Comparison of ENCODE assay signal across 12 cellular contexts in the genomic region with DNA sequence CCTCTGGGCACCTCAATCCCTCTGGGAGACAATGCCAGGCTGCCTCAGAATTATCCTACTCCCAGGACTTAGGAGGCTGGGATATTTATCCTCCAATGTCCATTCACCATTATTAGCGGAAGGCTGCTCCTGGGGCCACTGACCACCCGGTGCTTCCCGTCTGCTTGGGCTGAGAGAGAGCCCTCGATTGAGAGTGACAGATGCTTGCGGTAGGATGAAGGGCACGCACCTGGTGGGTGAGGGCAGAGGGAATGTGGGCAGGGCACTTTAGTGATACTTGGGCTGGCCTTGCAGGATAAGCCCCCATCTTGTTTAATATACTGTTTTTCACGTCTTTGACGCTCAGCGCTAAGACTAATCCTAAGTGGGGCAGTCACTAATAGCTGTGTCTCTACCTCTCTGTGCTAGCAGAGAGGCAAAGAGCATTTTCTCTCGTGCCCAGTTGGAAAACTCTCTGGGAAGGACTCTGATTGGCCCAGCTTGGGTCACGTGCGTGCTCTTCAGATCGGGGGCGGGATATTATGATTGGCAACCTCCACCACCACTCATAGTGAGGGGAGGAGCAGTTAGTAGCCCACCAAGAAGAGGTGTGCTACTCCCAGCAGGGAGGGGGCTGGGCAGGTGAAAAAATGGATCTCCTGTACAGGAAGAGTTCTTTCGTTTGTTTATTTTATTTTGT. TPM values are rescaled to one million over a fixed set of nuclear protein-coding genes. Genes with fewer than 3 reads are reported as not detected.
DNase-seq lines count a peak whose midpoint lies in the region; ATAC-seq and TF ChIP-seq lines count a peak whose summit lies in the region.
"Had no signal": no experiment of that assay in that cellular context is flagged by ENCODE, and none has a peak within 500 bp of the region (broad histone marks: within the 10 kb centered on the region; RNA-seq: fewer than 3 reads in every experiment).

No MANE protein-coding gene starts in this region.

- H3K4me1 Mint-ChIP-seq in MCF 10A (ENCODE audit: insufficient read depth, unreplicated experiment) (no peaks in the 10 kb centered on the region), endodermal cell (peaks cover 11% of the 10 kb centered on the region)

- H3K4me3 ChIP-seq in breast epithelium = no peak overlapping the region
- H3K4me3 ChIP-seq in endodermal cell (ENCODE audit: low read length) = no peak overlapping the region
- H3K4me3 ChIP-seq in testis = peak overlapping the region in 1 of 2 donors; percentile 41
- no peak overlapping the region for H3K4me3 ChIP-seq in prostate gland
- H3K4me3 ChIP-seq: BLaER1 treated with 17β-estradiol and CSF1 and Interleukin-3, amounts not matched to agents 10 nM and 100 nM; lung had no signal

- H3K9me3 ChIP-seq in breast epithelium = no peaks in the 10 kb centered on the region
- no peaks in the 10 kb centered on the region for H3K9me3 ChIP-seq in endodermal cell (ENCODE audit: control insufficient read depth, low read length)
- H3K9me3 ChIP-seq in testis = no peaks in the 10 kb centered on the region
- H3K9me3 ChIP-seq in prostate gland = no peaks in the 10 kb centered on the region
- H3K9me3 ChIP-seq: BLaER1 treated with 17β-estradiol and CSF1 and Interleukin-3, amounts not matched to agents 10 nM and 100 nM had no signal

- no peak for TF ChIP-seq POLR2A in breast epithelium (IDR thresholded peaks at IDR 0.05)
- TF ChIP-seq POLR2A in testis (IDR thresholded peaks at IDR 0.05) = no peak
- TF ChIP-seq POLR2A in prostate gland (IDR thresholded peaks at IDR 0.05) = no peak

- H3K4me1 ChIP-seq in breast epithelium (no peaks in the 10 kb centered on the region), endodermal cell (ENCODE audit: control insufficient read depth, insufficient read depth, low read length) (no peaks in the 10 kb centered on the region), testis (peaks cover 7% of the 10 kb centered on the region), prostate gland (replicated peaks) (no peaks in the 10 kb centered on the region)

- H3K36me3 ChIP-seq in breast epithelium (no peaks in the 10 kb centered on the region), endodermal cell (ENCODE audit: control insufficient read depth, insufficient read depth, low read length) (no peaks in the 10 kb centered on the region), testis (ENCODE audit: low read depth, missing control alignments) (no peaks in the 10 kb centered on the region), prostate gland (no peaks in the 10 kb centered on the region)
- H3K36me3 ChIP-seq: BLaER1 treated with 17β-estradiol and CSF1 and Interleukin-3, amounts not matched to agents 10 nM and 100 nM had no signal

- no peak overlapping the region for H3K9ac ChIP-seq in endodermal cell (ENCODE audit: extremely low read depth, low read length, poor library complexity, severe bottlenecking)
- H3K9ac ChIP-seq: BLaER1 treated with 17β-estradiol and CSF1 and Interleukin-3, amounts not matched to agents 10 nM and 100 nM had no signal

- H3K9me3 Mint-ChIP-seq in MCF 10A (ENCODE audit: unreplicated experiment) = no peaks in the 10 kb centered on the region
- H3K9me3 Mint-ChIP-seq in endodermal cell = no peaks in the 10 kb centered on the region

- TF ChIP-seq CTCF in MCF 10A (IDR thresholded peaks at IDR 0.05; ENCODE audit: unreplicated experiment) = no peak
- no peak for TF ChIP-seq CTCF in breast epithelium (IDR thresholded peaks at IDR 0.05)
- no peak for TF ChIP-seq CTCF in endodermal cell (conservative IDR thresholded peaks at IDR 0.05)
- TF ChIP-seq CTCF in testis (IDR thresholded peaks at IDR 0.05) = no peak
- TF ChIP-seq CTCF in prostate gland (IDR thresholded peaks at IDR 0.05) = no peak

- intact Hi-C loops in MCF 10A (cut with micrococcal nuclease) (no loop called here), breast epithelium (cut with DNase I; ENCODE audit: low total_unique reads) (loop anchor here (10.0 kb wide), 1 partner anchor 220 kb away; no protein-coding TSS in a partner anchor), testis (cut with DNase I; ENCODE audit: low total_unique reads) (no loop called here), Right ventricle myocardium superior (cut with DNase I) (no loop called here), prostate gland (cut with DNase I) (no loop called here)

- CTCF ChIA-PET in MCF 10A (lab: Yijun Ruan, JAX) = no interaction called here

- POLR2A ChIA-PET in MCF 10A (lab: Yijun Ruan, JAX) = no interaction called here

- peak; percentile 30 for DNase-seq in MCF 10A (ENCODE audit: unreplicated experiment)
- DNase-seq in breast epithelium (ENCODE audit: low spot score in 2 of 2) = no peak
- DNase-seq in NCI-H69 (lab: John Stamatoyannopoulos, UW) = peak; percentile 57
- peak; percentile 92 for DNase-seq in endodermal cell
- DNase-seq in testis = peak; percentile 85
- no peak for DNase-seq in Right ventricle myocardium superior
- DNase-seq in prostate gland (ENCODE audit: low spot score) = no peak
- DNase-seq: cerebellar nuclear complex; stimulated activated CD4-positive, alpha-beta T cell treated with anti-CD3 and anti-CD28 coated beads, Interleukin-12 subunit alpha, Interleukin-12 subunit beta, amount 100 ng/mL, for 4 hours had no signal

- H3K27ac ChIP-seq in breast epithelium (no peak overlapping the region), endodermal cell (ENCODE audit: low read depth, low read length) (no peak overlapping the region), testis (no peak overlapping the region), prostate gland (no peak overlapping the region)
- H3K27ac ChIP-seq: BLaER1 treated with 17β-estradiol and CSF1 and Interleukin-3, amounts not matched to agents 10 nM and 100 nM had no signal

- 72 to 88% methylated on average over 9 to 15 of the region's 15 CpGs for WGBS in endodermal cell (ENCODE audit: insufficient coverage in 1 of 2, insufficient read length in 1 of 2), 2 experiments
- 40 to 57% methylated on average over 13 to 15 of the region's 15 CpGs for WGBS in testis, 2 donors
- WGBS in prostate gland = 76% methylated on average over 15 of the region's 15 CpGs

- H3K36me3 Mint-ChIP-seq in MCF 10A (ENCODE audit: insufficient read depth, unreplicated experiment) (no peaks in the 10 kb centered on the region), endodermal cell (ENCODE audit: low read depth) (no peaks in the 10 kb centered on the region)

- no peaks in the 10 kb centered on the region for H3K27me3 Mint-ChIP-seq in MCF 10A (ENCODE audit: insufficient read depth, unreplicated experiment)
- H3K27me3 Mint-ChIP-seq in endodermal cell (ENCODE audit: insufficient read depth) = peaks cover 25% of the 10 kb centered on the region

- no TSS peak for BruUV-seq in MCF 10A (replicated peaks; lab: Mats Ljungman, UMichigan)

- no peak overlapping the region for H3K27ac Mint-ChIP-seq in MCF 10A (ENCODE audit: low read depth, unreplicated experiment)
- H3K27ac Mint-ChIP-seq in endodermal cell = no peak overlapping the region

- ATAC-seq in GM19324 (IDR thresholded peaks at IDR 0.05; ENCODE audit: low FRiP score, unreplicated experiment) (no peak), Right ventricle myocardium superior (ENCODE audit: poor library complexity) (no peak)

- no peaks in the 10 kb centered on the region for H3K27me3 ChIP-seq in breast epithelium
- peaks cover 7% of the 10 kb centered on the region for H3K27me3 ChIP-seq in endodermal cell (ENCODE audit: control insufficient read depth, insufficient read depth, low read length, poor library complexity, severe bottlenecking)
- H3K27me3 ChIP-seq in testis = no peaks in the 10 kb centered on the region
- H3K27me3 ChIP-seq in prostate gland (replicated peaks; ENCODE audit: insufficient read depth) = no peaks in the 10 kb centered on the region
- H3K27me3 ChIP-seq: BLaER1 treated with 17β-estradiol and CSF1 and Interleukin-3, amounts not matched to agents 10 nM and 100 nM had no signal

- H3K4me3 Mint-ChIP-seq in MCF 10A (ENCODE audit: unreplicated experiment) (no peak overlapping the region), endodermal cell (no peak overlapping the region)

RNA-seq across cellular contexts. Expression of gene PARS2, which starts 10.6 kb away (rescaled TPM):
- total RNA-seq in MCF 10A (2022) = 4.7 and 5.4 TPM in 2 replicates
- 1 to 10 TPM; 2.2 to 7.8 (median 4.3) TPM for total RNA-seq in breast epithelium
- 1 to 10 TPM; 8.9 to 9.1 TPM for total RNA-seq in endodermal cell
- polyA plus RNA-seq in endodermal cell (2013, experiment 1 of 2) = 8.7 TPM
- polyA plus RNA-seq in endodermal cell (2013, experiment 2 of 2) = 7.0 TPM
- total RNA-seq in testis = 10 to 100 TPM; 12.8 to 16.5 TPM
- polyA plus RNA-seq in testis (ENCODE audit: insufficient read depth, low read depth, low replicate concordance) = 13.9 TPM
- total RNA-seq in Right ventricle myocardium superior = 4.0 TPM
- 10 to 100 TPM; 12.0 to 12.2 TPM for total RNA-seq in prostate gland

RNA-seq across cellular contexts. Expression of gene TTC22, which starts 26.2 kb away (rescaled TPM):
- total RNA-seq in MCF 10A (2022) (3.0 and 3.1 TPM in 2 replicates), breast epithelium (10 to 100 TPM in 1 of 3 donors, 1 to 10 TPM in 1, under 1 TPM in 1; 0.32 to 15.8 (median 7.9) TPM), endodermal cell (under 1 TPM; 0.44 to 0.53 TPM), testis (1 to 10 TPM in 1 of 2 donors, under 1 TPM in 1; 0.94 to 2.4 TPM), Right ventricle myocardium superior (not detected), prostate gland (10 to 100 TPM; 18.0 to 30.4 TPM)
- 0.11 TPM for polyA plus RNA-seq in endodermal cell (2013, experiment 1 of 2)
- not detected for polyA plus RNA-seq in endodermal cell (2013, experiment 2 of 2)
- polyA plus RNA-seq in testis (ENCODE audit: insufficient read depth, low read depth, low replicate concordance) = 1.7 TPM

RNA-seq across cellular contexts. Expression of gene TTC4, which starts 59.3 kb away (rescaled TPM):
- total RNA-seq in MCF 10A (2022) (25.0 and 25.4 TPM in 2 replicates), breast epithelium (10 to 100 TPM; 18.2 to 33.8 (median 26.9) TPM), endodermal cell (10 to 100 TPM; 23.1 to 28.3 TPM), testis (10 to 100 TPM; 25.0 to 35.3 TPM), Right ventricle myocardium superior (14.8 TPM), prostate gland (10 to 100 TPM; 15.9 to 17.4 TPM)
- 28.9 TPM for polyA plus RNA-seq in endodermal cell (2013, experiment 1 of 2)
- 26.4 TPM for polyA plus RNA-seq in endodermal cell (2013, experiment 2 of 2)
- 34.3 TPM for polyA plus RNA-seq in testis (ENCODE audit: insufficient read depth, low read depth, low replicate concordance)

Comparison
In these comparisons a context has a peak if more than half of its experiments do, and no peak if none do; other contexts are left out.
1. DNase-seq: peak in MCF 10A (single experiment), NCI-H69 (single experiment), endodermal cell (single experiment) and testis (single experiment); none in breast epithelium (0 of 2), Right ventricle myocardium superior (single experiment) and prostate gland (single experiment).